In the genomic region with DNA sequence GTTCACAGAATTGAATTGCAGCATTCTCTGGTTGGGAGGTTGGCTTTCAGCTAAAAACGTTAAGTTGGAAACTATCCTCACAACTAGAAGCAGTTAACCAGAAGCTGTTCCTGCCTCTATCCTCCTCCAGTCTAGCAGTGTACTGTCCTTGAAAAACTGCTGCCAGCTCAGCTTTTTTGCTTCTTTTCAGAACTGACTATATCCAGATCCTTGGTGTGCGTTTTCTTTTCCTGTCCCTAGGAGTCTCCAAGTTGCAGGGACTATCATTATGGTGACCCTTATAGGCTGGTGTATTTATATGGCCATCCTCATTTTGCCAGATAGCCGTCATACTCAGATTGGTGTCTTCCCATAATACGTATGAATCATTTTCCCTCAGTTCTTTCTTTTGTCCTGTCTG, we compare ENCODE assay signal across 1 cellular context.
TF ChIP-seq lines count a peak whose summit lies in the region.

No MANE protein-coding gene starts in this region.

TF ChIP-seq in HCT116, 20 proteins besides CTCF, POLR2A, EP300 and RAD21 (continued from another document):
- TF ChIP-seq, protein P1, sequence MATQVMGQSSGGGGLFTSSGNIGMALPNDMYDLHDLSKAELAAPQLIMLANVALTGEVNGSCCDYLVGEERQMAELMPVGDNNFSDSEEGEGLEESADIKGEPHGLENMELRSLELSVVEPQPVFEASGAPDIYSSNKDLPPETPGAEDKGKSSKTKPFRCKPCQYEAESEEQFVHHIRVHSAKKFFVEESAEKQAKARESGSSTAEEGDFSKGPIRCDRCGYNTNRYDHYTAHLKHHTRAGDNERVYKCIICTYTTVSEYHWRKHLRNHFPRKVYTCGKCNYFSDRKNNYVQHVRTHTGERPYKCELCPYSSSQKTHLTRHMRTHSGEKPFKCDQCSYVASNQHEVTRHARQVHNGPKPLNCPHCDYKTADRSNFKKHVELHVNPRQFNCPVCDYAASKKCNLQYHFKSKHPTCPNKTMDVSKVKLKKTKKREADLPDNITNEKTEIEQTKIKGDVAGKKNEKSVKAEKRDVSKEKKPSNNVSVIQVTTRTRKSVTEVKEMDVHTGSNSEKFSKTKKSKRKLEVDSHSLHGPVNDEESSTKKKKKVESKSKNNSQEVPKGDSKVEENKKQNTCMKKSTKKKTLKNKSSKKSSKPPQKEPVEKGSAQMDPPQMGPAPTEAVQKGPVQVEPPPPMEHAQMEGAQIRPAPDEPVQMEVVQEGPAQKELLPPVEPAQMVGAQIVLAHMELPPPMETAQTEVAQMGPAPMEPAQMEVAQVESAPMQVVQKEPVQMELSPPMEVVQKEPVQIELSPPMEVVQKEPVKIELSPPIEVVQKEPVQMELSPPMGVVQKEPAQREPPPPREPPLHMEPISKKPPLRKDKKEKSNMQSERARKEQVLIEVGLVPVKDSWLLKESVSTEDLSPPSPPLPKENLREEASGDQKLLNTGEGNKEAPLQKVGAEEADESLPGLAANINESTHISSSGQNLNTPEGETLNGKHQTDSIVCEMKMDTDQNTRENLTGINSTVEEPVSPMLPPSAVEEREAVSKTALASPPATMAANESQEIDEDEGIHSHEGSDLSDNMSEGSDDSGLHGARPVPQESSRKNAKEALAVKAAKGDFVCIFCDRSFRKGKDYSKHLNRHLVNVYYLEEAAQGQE (IDR thresholded peaks at IDR 0.05; ENCODE audit: low read depth) = no peak
- TF ChIP-seq JUND (IDR thresholded peaks at IDR 0.05) (no peak), POLR2AphosphoS5 (IDR thresholded peaks at IDR 0.05; ENCODE audit: low read depth, low read length) (no peak), CEBPB (IDR thresholded peaks at IDR 0.05; ENCODE audit: low read depth) (no peak), SIN3A (IDR thresholded peaks at IDR 0.05; ENCODE audit: low read depth) (no peak)
